20 cellular contexts compared by ENCODE assay signal in genomic region chr11:73957654-73958361, GRCh38. TPM values are rescaled to one million over a fixed set of nuclear protein-coding genes. Genes with fewer than 3 reads are reported as not detected.
DNase-seq lines count a peak whose midpoint lies in the region; ATAC-seq and TF ChIP-seq lines count a peak whose summit lies in the region.
"Had no signal": no experiment of that assay in that cellular context is flagged by ENCODE, and none has a peak within 500 bp of the region (broad histone marks: within the 10 kb centered on the region; RNA-seq: fewer than 3 reads in every experiment).

No MANE protein-coding gene starts in this region.

- CTCF ChIA-PET in activated B cell treated with CpG ODN at 0.5 μM for 24 hours (lab: Charles Lee): interaction anchor here (1.4 kb wide), 1 partner anchor 76 kb away, joined by 3 read pairs; no protein-coding TSS in a partner anchor

- peak; percentile 13 for DNase-seq in Right ventricle myocardium superior
- no peak for DNase-seq in heart left ventricle
- no peak for DNase-seq in activated B cell treated with CpG ODN at 0.5 μM for 24 hours
- no peak for DNase-seq in mesendoderm
- DNase-seq in upper lobe of right lung: no peak
- no peak for DNase-seq in foreskin keratinocyte
- DNase-seq in activated T-helper 2 cell treated with anti-CD3 and anti-CD28 coated beads, Interferon-gamma antibody, Interleukin-2, Interleukin-4, amounts not matched to agents 10 μg/mL and 5 μg/mL and 100 μg/mL, durations not matched to agents 14 hours and 24 hours and 36 hours (ENCODE audit: low spot score): no peak
- DNase-seq: anterior cingulate cortex; Kasumi-1; left cardiac atrium; NCI-H446; SHP77 treated with DMSO at 0.1 percent for 48 hours; stimulated activated CD4-positive, alpha-beta T cell treated with anti-CD3 and anti-CD28 coated beads, Interleukin-4, amount 100 ng/mL, for 4 hours; stimulated activated CD8-positive, alpha-beta memory T cell treated with anti-CD3 and anti-CD28 coated beads, Interleukin-4, amount 100 ng/mL, for 48 hours; testis had no signal

- H3K9me3 ChIP-seq in heart left ventricle (no peaks in the 10 kb centered on the region), upper lobe of right lung (no peaks in the 10 kb centered on the region)
- H3K9me3 ChIP-seq: testis had no signal

- no peak overlapping the region for H3K56ac ChIP-seq in mesendoderm (ENCODE audit: low read length)

- no peaks in the 10 kb centered on the region for H3K9me3 Mint-ChIP-seq in activated B cell treated with CpG ODN at 0.5 μM for 24 hours
- H3K9me3 Mint-ChIP-seq in activated T-helper 2 cell treated with anti-CD3 and anti-CD28 coated beads, Interferon-gamma antibody, Interleukin-2, Interleukin-4, amounts not matched to agents 10 μg/mL and 5 μg/mL and 100 μg/mL, durations not matched to agents 14 hours and 24 hours and 36 hours: no peaks in the 10 kb centered on the region
- H3K9me3 Mint-ChIP-seq: activated T-helper 1 cell treated with anti-CD3 and anti-CD28 coated beads, Interleukin-12 subunit alpha, Interleukin-12 subunit beta, Interleukin-2, Interleukin-4 antibody, amounts not matched to agents 30 ng/mL and 10 ng/mL and 1 ng/mL, durations not matched to agents 14 hours and 24 hours and 36 hours; T-helper 1 cell treated with Interleukin-12 subunit alpha and Interleukin-12 subunit beta and Interleukin-4 antibody, amounts not matched to agents 30 μg/mL and 1 μg/mL, for 36 hours had no signal

- no peak overlapping the region for H2BK5ac ChIP-seq in mesendoderm (ENCODE audit: low read length)

- H2BK120ac ChIP-seq in mesendoderm (ENCODE audit: low read depth, low read length): no peak overlapping the region

- TF ChIP-seq CTCF in heart left ventricle (IDR thresholded peaks at IDR 0.05): no peak
- no peak for TF ChIP-seq CTCF in activated B cell treated with CpG ODN at 0.5 μM for 24 hours (IDR thresholded peaks at IDR 0.05)
- TF ChIP-seq CTCF in upper lobe of right lung (IDR thresholded peaks at IDR 0.05): no peak
- no peak for TF ChIP-seq CTCF in foreskin keratinocyte (conservative IDR thresholded peaks at IDR 0.05)

- no peak overlapping the region for H3K27ac Mint-ChIP-seq in activated B cell treated with CpG ODN at 0.5 μM for 24 hours
- no peak overlapping the region for H3K27ac Mint-ChIP-seq in activated T-helper 2 cell treated with anti-CD3 and anti-CD28 coated beads, Interferon-gamma antibody, Interleukin-2, Interleukin-4, amounts not matched to agents 10 μg/mL and 5 μg/mL and 100 μg/mL, durations not matched to agents 14 hours and 24 hours and 36 hours
- H3K27ac Mint-ChIP-seq: activated T-helper 1 cell treated with anti-CD3 and anti-CD28 coated beads, Interleukin-12 subunit alpha, Interleukin-12 subunit beta, Interleukin-2, Interleukin-4 antibody, amounts not matched to agents 30 ng/mL and 10 ng/mL and 1 ng/mL, durations not matched to agents 14 hours and 24 hours and 36 hours; T-helper 1 cell treated with Interleukin-12 subunit alpha and Interleukin-12 subunit beta and Interleukin-4 antibody, amounts not matched to agents 30 μg/mL and 1 μg/mL, for 36 hours had no signal

- H3K79me1 ChIP-seq in mesendoderm (ENCODE audit: low read length): no peaks in the 10 kb centered on the region

- H3K27me3 Mint-ChIP-seq in activated B cell treated with CpG ODN at 0.5 μM for 24 hours: peaks cover 23% of the 10 kb centered on the region
- peaks cover 13% of the 10 kb centered on the region for H3K27me3 Mint-ChIP-seq in activated T-helper 2 cell treated with anti-CD3 and anti-CD28 coated beads, Interferon-gamma antibody, Interleukin-2, Interleukin-4, amounts not matched to agents 10 μg/mL and 5 μg/mL and 100 μg/mL, durations not matched to agents 14 hours and 24 hours and 36 hours (ENCODE audit: low read depth)

- no peak for ATAC-seq in Right ventricle myocardium superior (ENCODE audit: poor library complexity)
- no peak for ATAC-seq in heart left ventricle
- ATAC-seq in activated B cell treated with CpG ODN at 0.5 μM for 24 hours (ENCODE audit: low read depth): no peak
- peak; percentile 28 for ATAC-seq in upper lobe of right lung
- ATAC-seq in foreskin keratinocyte: no peak
- no peak for ATAC-seq in GM21528 (IDR thresholded peaks at IDR 0.05; ENCODE audit: low FRiP score, unreplicated experiment)
- ATAC-seq: left cardiac atrium had no signal

- H4K5ac ChIP-seq in mesendoderm (ENCODE audit: low read length): no peak overlapping the region

- H3K4me3 Mint-ChIP-seq in activated B cell treated with CpG ODN at 0.5 μM for 24 hours: peak overlapping the region; percentile 46
- H3K4me3 Mint-ChIP-seq in activated T-helper 2 cell treated with anti-CD3 and anti-CD28 coated beads, Interferon-gamma antibody, Interleukin-2, Interleukin-4, amounts not matched to agents 10 μg/mL and 5 μg/mL and 100 μg/mL, durations not matched to agents 14 hours and 24 hours and 36 hours (ENCODE audit: low read depth): no peak overlapping the region
- H3K4me3 Mint-ChIP-seq: activated T-helper 1 cell treated with anti-CD3 and anti-CD28 coated beads, Interleukin-12 subunit alpha, Interleukin-12 subunit beta, Interleukin-2, Interleukin-4 antibody, amounts not matched to agents 30 ng/mL and 10 ng/mL and 1 ng/mL, durations not matched to agents 14 hours and 24 hours and 36 hours had no signal

- no peak overlapping the region for H3K27ac ChIP-seq in heart left ventricle
- H3K27ac ChIP-seq in mesendoderm (ENCODE audit: low read depth, low read length): no peak overlapping the region
- no peak overlapping the region for H3K27ac ChIP-seq in upper lobe of right lung
- no peak overlapping the region for H3K27ac ChIP-seq in foreskin keratinocyte
- H3K27ac ChIP-seq: parathyroid adenoma, skin epidermis, testis had no signal

- no peak overlapping the region for H3K18ac ChIP-seq in mesendoderm (ENCODE audit: low read length)

- no peak overlapping the region for H3K4ac ChIP-seq in mesendoderm (ENCODE audit: low read depth, low read length)

- WGBS in heart left ventricle, 4 donors: 56 to 74% (median 67%) methylated on average over 21 to 25 of the region's 25 CpGs
- no CpG with 5 or more reads among the region's 25 CpGs for WGBS in mesendoderm (ENCODE audit: extremely low coverage, insufficient coverage, low lambda C conversion rate)

- no peak overlapping the region for H3K9ac ChIP-seq in mesendoderm (ENCODE audit: low read length)
- H3K9ac ChIP-seq: parathyroid adenoma had no signal

- H3K4me1 ChIP-seq in heart left ventricle (no peaks in the 10 kb centered on the region), mesendoderm (ENCODE audit: control insufficient read depth, low read depth, low read length) (peaks cover 1% of the 10 kb centered on the region), upper lobe of right lung (no peaks in the 10 kb centered on the region), foreskin keratinocyte (no peaks in the 10 kb centered on the region)
- H3K4me1 ChIP-seq: parathyroid adenoma, testis had no signal

- no peak overlapping the region for H2BK15ac ChIP-seq in mesendoderm (replicated peaks; ENCODE audit: low read depth)

- H3K23ac ChIP-seq in mesendoderm (ENCODE audit: low read length): peak overlapping the region; percentile 30

- H3K4me1 Mint-ChIP-seq in activated B cell treated with CpG ODN at 0.5 μM for 24 hours: peaks cover 6% of the 10 kb centered on the region
- peaks cover 3% of the 10 kb centered on the region for H3K4me1 Mint-ChIP-seq in activated T-helper 2 cell treated with anti-CD3 and anti-CD28 coated beads, Interferon-gamma antibody, Interleukin-2, Interleukin-4, amounts not matched to agents 10 μg/mL and 5 μg/mL and 100 μg/mL, durations not matched to agents 14 hours and 24 hours and 36 hours (ENCODE audit: low read depth)

- H3K79me2 ChIP-seq in mesendoderm (ENCODE audit: control insufficient read depth, insufficient read depth, low read length): no peaks in the 10 kb centered on the region
- H3K79me2 ChIP-seq: parathyroid adenoma had no signal

- no peak overlapping the region for H2AK5ac ChIP-seq in mesendoderm (ENCODE audit: low read length)

- H3K36me3 ChIP-seq in heart left ventricle: no peaks in the 10 kb centered on the region
- peaks cover 1% of the 10 kb centered on the region for H3K36me3 ChIP-seq in mesendoderm (ENCODE audit: control insufficient read depth, insufficient read depth, low read length)
- H3K36me3 ChIP-seq in upper lobe of right lung: no peaks in the 10 kb centered on the region

- peaks cover 0 to 24% (median 5%) of the 10 kb centered on the region in 9 donors for H3K27me3 ChIP-seq in heart left ventricle
- H3K27me3 ChIP-seq in mesendoderm (ENCODE audit: insufficient read depth, low read length, poor library complexity): no peaks in the 10 kb centered on the region
- peaks cover 4% of the 10 kb centered on the region for H3K27me3 ChIP-seq in upper lobe of right lung
- peaks cover 17% of the 10 kb centered on the region for H3K27me3 ChIP-seq in foreskin keratinocyte
- H3K27me3 ChIP-seq: testis had no signal

- H3K36me3 Mint-ChIP-seq in activated B cell treated with CpG ODN at 0.5 μM for 24 hours (ENCODE audit: low read depth): no peaks in the 10 kb centered on the region
- H3K36me3 Mint-ChIP-seq in activated T-helper 2 cell treated with anti-CD3 and anti-CD28 coated beads, Interferon-gamma antibody, Interleukin-2, Interleukin-4, amounts not matched to agents 10 μg/mL and 5 μg/mL and 100 μg/mL, durations not matched to agents 14 hours and 24 hours and 36 hours (ENCODE audit: low read depth): no peaks in the 10 kb centered on the region

- no peak for TF ChIP-seq POLR2A in heart left ventricle (IDR thresholded peaks at IDR 0.05)

- intact Hi-C loops in Right ventricle myocardium superior (cut with DNase I): no loop called here
- intact Hi-C loops in heart left ventricle (cut with DNase I): no loop called here
- intact Hi-C loops in activated B cell treated with CpG ODN at 0.5 μM for 24 hours (cut with micrococcal nuclease): no loop called here
- intact Hi-C loops in upper lobe of right lung (cut with DNase I): no loop called here
- intact Hi-C loops in activated T-helper 2 cell treated with anti-CD3 and anti-CD28 coated beads, Interferon-gamma antibody, Interleukin-2, Interleukin-4, amounts not matched to agents 10 μg/mL and 5 μg/mL and 100 μg/mL, durations not matched to agents 14 hours and 24 hours and 36 hours (cut with micrococcal nuclease): no loop called here

- POLR2A ChIA-PET in activated B cell treated with CpG ODN at 0.5 μM for 24 hours (lab: Charles Lee): interaction anchor here (1.1 kb wide), 1 partner anchor 12 kb away, joined by 3 read pairs; no protein-coding TSS in a partner anchor

- H3K4me3 ChIP-seq in heart left ventricle (no peak overlapping the region), mesendoderm (ENCODE audit: low read length) (no peak overlapping the region), upper lobe of right lung (no peak overlapping the region)
- H3K4me3 ChIP-seq: skin epidermis, testis had no signal

- no peak overlapping the region for H3K4me2 ChIP-seq in mesendoderm (ENCODE audit: low read length)

- no peak overlapping the region for H4K8ac ChIP-seq in mesendoderm (ENCODE audit: low read depth, low read length)

RNA-seq across cellular contexts. Expression of gene DNAJB13, which starts 7.0 kb away (rescaled TPM):
- total RNA-seq in Right ventricle myocardium superior (not detected), heart left ventricle (not detected), activated B cell treated with CpG ODN at 0.5 μM for 24 hours (not detected in 2 replicates), upper lobe of right lung (not detected), foreskin keratinocyte (0.07 TPM in 1 of 2 replicates, not detected in the other)
- polyA plus RNA-seq in heart left ventricle (under 1 TPM in 1 of 2 donors, not detected in 1; 0.14 TPM), foreskin keratinocyte (not detected in 2 replicates)
- 0.04 TPM for polyA plus RNA-seq in mesendoderm (2013, experiment 1 of 2)
- polyA plus RNA-seq in mesendoderm (2013, experiment 2 of 2): not detected
- 0.44 and 0.52 TPM in 2 replicates for total RNA-seq in activated T-helper 2 cell treated with anti-CD3 and anti-CD28 coated beads, Interferon-gamma antibody, Interleukin-2, Interleukin-4, amounts not matched to agents 10 μg/mL and 5 μg/mL and 100 μg/mL, durations not matched to agents 14 hours and 24 hours and 36 hours
- total RNA-seq: left cardiac atrium had no signal

RNA-seq across cellular contexts. Expression of gene UCP2, which starts 24.8 kb away (rescaled TPM):
- total RNA-seq in Right ventricle myocardium superior (25.8 TPM), heart left ventricle (100 to 1,000 TPM in 1 of 9 donors, 10 to 100 TPM in 8; 13.7 to 170 (median 19.7) TPM), activated B cell treated with CpG ODN at 0.5 μM for 24 hours (424 and 458 TPM in 2 replicates), upper lobe of right lung (56.3 TPM), foreskin keratinocyte (0.42 and 0.65 TPM in 2 replicates)
- polyA plus RNA-seq in heart left ventricle (10 to 100 TPM; 11.9 to 20.2 TPM), foreskin keratinocyte (1.0 and 1.2 TPM in 2 replicates)
- 47.4 TPM for polyA plus RNA-seq in mesendoderm (2013, experiment 1 of 2)
- polyA plus RNA-seq in mesendoderm (2013, experiment 2 of 2): 47.6 TPM
- 429 and 437 TPM in 2 replicates for total RNA-seq in activated T-helper 2 cell treated with anti-CD3 and anti-CD28 coated beads, Interferon-gamma antibody, Interleukin-2, Interleukin-4, amounts not matched to agents 10 μg/mL and 5 μg/mL and 100 μg/mL, durations not matched to agents 14 hours and 24 hours and 36 hours

RNA-seq across cellular contexts. Expression of gene UCP3, which starts 51.1 kb away (rescaled TPM):
- total RNA-seq in Right ventricle myocardium superior: 17.2 TPM
- total RNA-seq in heart left ventricle: 1 to 10 TPM in 8 of 9 donors, under 1 TPM in 1; 0.50 to 8.3 (median 1.7) TPM
- polyA plus RNA-seq in heart left ventricle: 1 to 10 TPM; 1.4 to 1.7 TPM
- 4.4 and 5.7 TPM in 2 replicates for total RNA-seq in activated B cell treated with CpG ODN at 0.5 μM for 24 hours
- polyA plus RNA-seq in mesendoderm (2013, experiment 1 of 2): 0.18 TPM
- 0.28 TPM for polyA plus RNA-seq in mesendoderm (2013, experiment 2 of 2)
- total RNA-seq in upper lobe of right lung: 2.6 TPM
- total RNA-seq in foreskin keratinocyte: 0.21 and 0.48 TPM in 2 replicates
- 0.12 and 0.26 TPM in 2 replicates for polyA plus RNA-seq in foreskin keratinocyte
- total RNA-seq in activated T-helper 2 cell treated with anti-CD3 and anti-CD28 coated beads, Interferon-gamma antibody, Interleukin-2, Interleukin-4, amounts not matched to agents 10 μg/mL and 5 μg/mL and 100 μg/mL, durations not matched to agents 14 hours and 24 hours and 36 hours: 2.0 and 2.6 TPM in 2 replicates
